ENCODE assay signal across 1 cellular context in genomic region chr22:44575344-44576268, GRCh38.
TF ChIP-seq lines count a peak whose summit lies in the region.

No MANE protein-coding gene starts in this region.

TF ChIP-seq in SK-N-SH treated with all-trans-retinoic acid at 6 μM for 48 hours, 23 proteins besides CTCF, POLR2A, EP300 and RAD21 (continued from another document):
- TF ChIP-seq, protein P1, sequence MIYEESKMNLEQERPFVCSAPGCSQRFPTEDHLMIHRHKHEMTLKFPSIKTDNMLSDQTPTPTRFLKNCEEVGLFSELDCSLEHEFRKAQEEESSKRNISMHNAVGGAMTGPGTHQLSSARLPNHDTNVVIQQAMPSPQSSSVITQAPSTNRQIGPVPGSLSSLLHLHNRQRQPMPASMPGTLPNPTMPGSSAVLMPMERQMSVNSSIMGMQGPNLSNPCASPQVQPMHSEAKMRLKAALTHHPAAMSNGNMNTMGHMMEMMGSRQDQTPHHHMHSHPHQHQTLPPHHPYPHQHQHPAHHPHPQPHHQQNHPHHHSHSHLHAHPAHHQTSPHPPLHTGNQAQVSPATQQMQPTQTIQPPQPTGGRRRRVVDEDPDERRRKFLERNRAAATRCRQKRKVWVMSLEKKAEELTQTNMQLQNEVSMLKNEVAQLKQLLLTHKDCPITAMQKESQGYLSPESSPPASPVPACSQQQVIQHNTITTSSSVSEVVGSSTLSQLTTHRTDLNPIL (CRISPR knock-in tag; IDR thresholded peaks at IDR 0.05; ENCODE audit: low read depth), result no peak
